8 cellular contexts compared by ENCODE assay signal in the genomic region with DNA sequence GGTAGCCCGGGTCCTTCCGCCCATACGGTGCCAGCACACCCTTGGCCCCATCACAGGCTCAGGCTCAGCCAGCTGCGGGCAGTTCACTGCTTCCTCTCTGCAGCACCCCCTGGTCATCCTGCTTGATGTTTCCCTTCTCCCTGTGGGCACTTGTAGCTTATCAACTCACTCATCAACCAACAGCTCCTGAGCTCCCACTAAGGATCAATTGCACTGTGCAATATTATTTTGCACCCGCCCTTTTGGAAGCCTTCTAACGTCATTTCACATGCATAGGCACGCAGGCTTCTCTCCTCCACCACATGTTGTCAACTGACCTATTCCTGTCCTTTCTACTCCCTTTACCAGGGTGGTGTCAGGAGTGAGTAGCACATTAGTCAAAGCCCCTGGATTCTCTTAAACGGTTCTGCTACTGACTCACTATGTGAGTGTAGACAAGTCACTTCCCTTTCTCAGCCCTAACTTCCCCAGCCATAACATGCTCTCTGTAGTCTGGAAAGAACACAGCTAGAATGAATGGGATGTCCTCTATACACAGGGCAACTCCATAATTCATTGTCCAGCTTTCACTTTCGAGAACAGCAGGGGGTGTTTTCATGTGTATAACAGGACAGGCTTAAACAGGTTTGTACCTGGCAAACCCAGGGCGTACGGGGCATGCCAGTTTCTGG. TPM values are rescaled to one million over a fixed set of nuclear protein-coding genes. Genes with fewer than 3 reads are reported as not detected.
DNase-seq lines count a peak whose midpoint lies in the region; ATAC-seq, FAIRE-seq and TF ChIP-seq lines count a peak whose summit lies in the region.

No MANE protein-coding gene starts in this region.

- peak in 1 of 2 experiments; percentile 27; a peak in 2 of 4 replicates for TF ChIP-seq RAD21 in K562 (CRISPR knock-in tag; conservative IDR thresholded peaks at IDR 0.05 in 1 of 2, IDR thresholded peaks at IDR 0.05 in 1 of 2)

- peak overlapping the region; percentile 48 for H3K4me2 ChIP-seq in K562 (ENCODE audit: insufficient read depth, low read length)

- POLR2A ChIA-PET in K562 (lab: Yijun Ruan, JAX), result interaction anchor here (0.8 to 3.1 kb wide), 4 partner anchors 8 to 44 kb away, joined by 3 to 15 read pairs (median 6); no protein-coding TSS in a partner anchor
- POLR2A ChIA-PET in Caco-2 (lab: Charles Lee), result interaction anchor here (0.7 kb wide), 1 partner anchor 45 kb away, joined by 3 read pairs; no protein-coding TSS in a partner anchor

- no peaks in the 10 kb centered on the region for H4K20me1 ChIP-seq in K562 (replicated peaks; ENCODE audit: control insufficient read depth, insufficient read depth, low read length)

- H3K27me3 ChIP-seq in K562 (ENCODE audit: control insufficient read depth in 2 of 2, insufficient read depth in 2 of 2, low read length in 2 of 2) (no peaks in the 10 kb centered on the region), right lobe of liver (no peaks in the 10 kb centered on the region), Caco-2 (replicated peaks; ENCODE audit: control insufficient read depth, insufficient read depth, low read length) (no peaks in the 10 kb centered on the region)

- ATAC-seq in K562 (peak; percentile 75), right lobe of liver (peak; percentile 77 to 85 (median 79))

- no peaks in the 10 kb centered on the region for H3K79me2 ChIP-seq in K562 (ENCODE audit: control insufficient read depth, insufficient read depth, low read length)

- peak overlapping the region; percentile 77 for H2AFZ ChIP-seq in K562 (ENCODE audit: low read depth, low read length)

- H3K27me3 Mint-ChIP-seq in Caco-2 (ENCODE audit: insufficient read depth, unreplicated experiment), result no peaks in the 10 kb centered on the region

- H3K9me3 Mint-ChIP-seq in Caco-2 (ENCODE audit: unreplicated experiment), result no peaks in the 10 kb centered on the region

- intact Hi-C loops in K562 (cut with micrococcal nuclease), result no loop called here
- intact Hi-C loops in right lobe of liver (cut with DNase I), result no loop called here
- intact Hi-C loops in Caco-2 (cut with micrococcal nuclease; ENCODE audit: unreplicated experiment), result no loop called here

- peak; percentile 21 for DNase-seq in activated T-cell treated with anti-CD3 and anti-CD28 coated beads for 24 hours (ENCODE audit: low read depth)
- DNase-seq in activated T-cell treated with anti-CD3 and anti-CD28 coated beads, Interleukin-2, amount 50 U/mL, for 1 hour, result no peak
- peak; percentile 59 for DNase-seq in LoVo (ENCODE audit: low spot score)
- DNase-seq in K562 (ENCODE audit: extremely low read depth in 1 of 4, low spot score in 3 of 4), result peak in 2 of 4 experiments; percentile 45 to 55
- DNase-seq in right lobe of liver, result no peak
- DNase-seq in Caco-2, result no peak
- DNase-seq in activated CD8-positive, alpha-beta memory T cell treated with anti-CD3 and anti-CD28 coated beads, Interleukin-2, amount 50 U/mL, for 4 hours, result no peak
- DNase-seq in hippocampal formation (lab: John Stamatoyannopoulos, UW), result no peak

- TF ChIP-seq POLR2A in K562 (conservative IDR thresholded peaks at IDR 0.05), result no peak
- TF ChIP-seq POLR2A in right lobe of liver (IDR thresholded peaks at IDR 0.05), result no peak

- BruUV-seq in K562 (replicated peaks; lab: Mats Ljungman, UMichigan), result no TSS peak
- no TSS peak for BruUV-seq in Caco-2 (replicated peaks; lab: Mats Ljungman, UMichigan)

- no peak for TF ChIP-seq EP300 in K562 (IDR thresholded peaks at IDR 0.05; ENCODE audit: low read length)

- peak overlapping the region in 1 of 2 experiments; percentile 39; a peak in 1 of 4 replicates for H3K9ac ChIP-seq in K562 (ENCODE audit: insufficient read depth in 1 of 2, low read depth in 2 of 2, low read length in 2 of 2)

- peaks cover 29% of the 10 kb centered on the region for H3K4me1 Mint-ChIP-seq in Caco-2 (ENCODE audit: low read depth, unreplicated experiment)

- in situ Hi-C loops in K562 (cut with MboI), result no loop called here

- no peaks in the 10 kb centered on the region for H3K9me1 ChIP-seq in K562 (ENCODE audit: control insufficient read depth, insufficient read depth, low read length)

- H3K27ac ChIP-seq in K562 (ENCODE audit: extremely low read depth, low read depth, low read length), result peak overlapping the region; percentile 23; the same call in 2 of the 3 replicates
- H3K27ac ChIP-seq in right lobe of liver, result peak overlapping the region; percentile 39 to 72 (median 60)

- no peak overlapping the region for H3K4me3 Mint-ChIP-seq in Caco-2 (ENCODE audit: unreplicated experiment)

- H3K36me3 ChIP-seq in K562 (ENCODE audit: control insufficient read depth, insufficient read depth, low read length) (no peaks in the 10 kb centered on the region), right lobe of liver (no peaks in the 10 kb centered on the region), Caco-2 (ENCODE audit: control insufficient read depth, insufficient read depth, low read length) (no peaks in the 10 kb centered on the region)

- no peaks in the 10 kb centered on the region for H3K36me3 Mint-ChIP-seq in Caco-2 (ENCODE audit: insufficient read depth, unreplicated experiment)

- H3K9me3 ChIP-seq in K562 (replicated peaks; ENCODE audit: control insufficient read depth, insufficient read depth, low read depth, low read length) (no peaks in the 10 kb centered on the region), right lobe of liver (no peaks in the 10 kb centered on the region), Caco-2 (no peaks in the 10 kb centered on the region)

- peaks cover 13 to 17% of the 10 kb centered on the region in 2 experiments for H3K4me1 ChIP-seq in K562 (replicated peaks in 1 of 2; ENCODE audit: control insufficient read depth in 2 of 2, insufficient read depth in 2 of 2, low read length in 2 of 2)
- peaks cover 0 to 13% (median 6%) of the 10 kb centered on the region in 4 donors for H3K4me1 ChIP-seq in right lobe of liver
- peaks cover 26% of the 10 kb centered on the region for H3K4me1 ChIP-seq in Caco-2

- CTCF ChIA-PET in K562 (lab: Yijun Ruan, JAX; ENCODE audit: low intra/inter-chr PET ratio), result no interaction called here
- CTCF ChIA-PET in Caco-2 (lab: Charles Lee), result interaction anchor here (0.5 to 2.1 kb wide), 2 partner anchors 17 to 59 kb away, joined by 8 to 9 read pairs; no protein-coding TSS in a partner anchor

- TF ChIP-seq CTCF in K562 (IDR thresholded peaks at IDR 0.05 in 2 of 3, conservative IDR thresholded peaks at IDR 0.05 in 1 of 3; ENCODE audit: insufficient read depth in 2 of 3, low read depth in 1 of 3, low read length in 3 of 3) (no peak), right lobe of liver (IDR thresholded peaks at IDR 0.05) (peak in 1 of 4 donors; percentile 5), Caco-2 (IDR thresholded peaks at IDR 0.05; ENCODE audit: insufficient read depth in 1 of 2, low read depth in 1 of 2, low read length in 1 of 2, severe bottlenecking in 1 of 2, unreplicated experiment in 1 of 2) (no peak)

- H3K27ac Mint-ChIP-seq in Caco-2 (ENCODE audit: unreplicated experiment), result no peak overlapping the region

- H3K4me3 ChIP-seq in K562 (no peak overlapping the region), right lobe of liver (no peak overlapping the region), Caco-2 (ENCODE audit: low read depth, low read length) (no peak overlapping the region)

- 40% methylated on average over 11 of the region's 11 CpGs for WGBS in K562 (ENCODE audit: insufficient coverage, low coverage, missing lambda C conversion rate)
- 49% methylated on average over 11 of the region's 11 CpGs for WGBS in right lobe of liver (ENCODE audit: insufficient coverage, low coverage, low lambda C conversion rate, missing lambda C conversion rate)

- peak; percentile 60 for FAIRE-seq in K562 (lab: Jason Lieb, UNC)

TF ChIP-seq in K562, 482 proteins besides CTCF, POLR2A, EP300 and RAD21 (continues in another document):
- TF ChIP-seq, protein P1, sequence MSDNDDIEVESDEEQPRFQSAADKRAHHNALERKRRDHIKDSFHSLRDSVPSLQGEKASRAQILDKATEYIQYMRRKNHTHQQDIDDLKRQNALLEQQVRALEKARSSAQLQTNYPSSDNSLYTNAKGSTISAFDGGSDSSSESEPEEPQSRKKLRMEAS (CRISPR knock-in tag; IDR thresholded peaks at IDR 0.05), result peak; percentile 37; the same call in 1 of the 2 replicates
- no peak; the same call in 1 of the 2 replicates for TF ChIP-seq JUND (IDR thresholded peaks at IDR 0.05; ENCODE audit: borderline replicate concordance, low read depth, low read length)
- TF ChIP-seq JUND (tag; IDR thresholded peaks at IDR 0.05; ENCODE audit: borderline replicate concordance, low read depth, low read length), result peak; percentile 66; the same call in 2 of the 3 replicates
- TF ChIP-seq SREBF1 (IDR thresholded peaks at IDR 0.05; ENCODE audit: borderline replicate concordance, low read depth, low read length), result no peak
- TF ChIP-seq JUN (IDR thresholded peaks at IDR 0.05; ENCODE audit: borderline replicate concordance, low read depth, low read length), result 0 out of 2 replicates have a peak, but pooled peaks have one; percentile 40
- TF ChIP-seq JUN (CRISPR knock-in tag; IDR thresholded peaks at IDR 0.05; ENCODE audit: borderline replicate concordance), result no peak

RNA-seq across cellular contexts. Expression of gene IRF2BP2, which starts 47.1 kb away (rescaled TPM):
- total RNA-seq in K562 (2011; cell fraction: chromatin; rRNA removed; ENCODE audit: low replicate concordance), result 23.6 and 29.2 TPM in 2 replicates
- 17.0 and 26.0 TPM in 2 replicates for total RNA-seq in K562 (2011; cell fraction: nucleolus; rRNA removed)
- total RNA-seq in K562 (2011; cell fraction: nucleoplasm; rRNA removed), result 17.2 and 26.8 TPM in 2 replicates
- 24.4 and 38.8 TPM in 2 replicates for total RNA-seq in K562 (2014; rRNA removed)
- 18.4 and 22.1 TPM in 2 replicates for total RNA-seq in K562 (2014; rRNA removed; fragmentation: Illumina TruSeq; extraction: Trizol)
- total RNA-seq in K562 (2015; rRNA removed; fragmentation: Illumina TruSeq; extraction: Trizol), result 35.3 and 39.1 TPM in 2 replicates
- 68.4 and 68.6 TPM in 2 replicates for total RNA-seq in K562 (2021)
- 7.7 and 18.0 TPM in 2 replicates for polyA plus RNA-seq in K562 (2011; rRNA removed)
- 12.4 and 22.0 TPM in 2 replicates for polyA plus RNA-seq in K562 (2011; cell fraction: cytosol; rRNA removed)
- polyA plus RNA-seq in K562 (2011; cell fraction: nucleus; rRNA removed), result 73.6 and 97.0 TPM in 2 replicates
- 38.3 and 116 TPM in 2 replicates for polyA plus RNA-seq in K562 (2012)
- polyA plus RNA-seq in K562 (2014; fragmentation: Illumina TruSeq; extraction: Trizol), result 47.0 and 60.0 TPM in 2 replicates
- 10 to 100 TPM; 11.4 to 18.2 TPM for polyA plus RNA-seq in K562 (2014; fragmentation: Nextera tagmentation; extraction: Ambion mirVana)
- 19.0 and 30.4 TPM in 2 replicates for polyA plus RNA-seq in K562 (2014; rRNA removed)
- polyA minus RNA-seq in K562 (2011; rRNA and poly(A)+ RNA removed), result 10.8 and 16.9 TPM in 2 replicates
- 43.5 and 61.6 TPM in 2 replicates for polyA minus RNA-seq in K562 (2011; cell fraction: cytosol; rRNA and poly(A)+ RNA removed)
- polyA minus RNA-seq in K562 (2011; cell fraction: nucleus; rRNA and poly(A)+ RNA removed), result 22.5 and 41.3 TPM in 2 replicates
- total RNA-seq in right lobe of liver, result 10 to 100 TPM; 35.3 to 93.2 (median 56.8) TPM
- 129 and 135 TPM in 2 replicates for total RNA-seq in Caco-2 (2022)

Comparison
In these comparisons a context has a peak if more than half of its experiments do, and no peak if none do; other contexts are left out.
1. DNase-seq: peak in activated T-cell treated with anti-CD3 and anti-CD28 coated beads for 24 hours (single experiment) and LoVo (single experiment); none in activated T-cell treated with anti-CD3 and anti-CD28 coated beads, Interleukin-2, amount 50 U/mL, for 1 hour (single experiment), right lobe of liver (0 of 3), Caco-2 (0 of 2), activated CD8-positive, alpha-beta memory T cell treated with anti-CD3 and anti-CD28 coated beads, Interleukin-2, amount 50 U/mL, for 4 hours (single experiment) and hippocampal formation (0 of 2).